ENCODE assay signal across 1 cellular context in the genomic region with DNA sequence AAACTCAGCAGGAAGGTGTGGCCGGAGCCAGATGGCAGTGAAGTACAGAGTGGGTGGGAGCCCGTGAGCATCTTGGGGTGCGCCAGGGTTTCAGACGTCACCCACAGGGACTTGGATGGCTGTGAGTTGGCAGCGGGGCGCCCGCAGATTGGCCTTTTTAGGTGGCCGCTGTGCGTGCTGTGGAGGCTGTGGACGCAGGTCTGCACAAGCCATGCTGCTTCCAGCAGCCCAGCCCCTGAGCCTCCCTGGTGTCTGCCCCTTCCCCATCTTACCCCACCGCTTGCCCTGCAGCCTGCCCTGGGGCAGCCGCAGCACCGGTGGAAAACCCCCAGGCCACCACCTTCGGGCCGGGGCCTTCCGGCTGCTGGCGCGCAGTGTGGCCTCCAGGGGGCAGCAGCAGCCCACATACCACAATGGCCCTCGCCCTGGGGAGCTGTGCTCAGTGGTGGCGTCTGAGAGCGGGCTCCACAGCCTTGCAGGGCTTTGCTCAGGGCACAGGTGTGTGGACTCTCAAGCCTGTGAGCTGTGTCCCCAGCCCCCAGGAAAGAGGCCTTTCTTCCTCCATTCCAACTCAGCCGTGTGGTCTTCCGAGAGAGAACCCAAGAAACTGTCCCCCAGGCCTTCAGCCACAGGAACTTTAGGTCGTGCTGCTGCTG.
TF ChIP-seq lines count a peak whose summit lies in the region.

No MANE protein-coding gene starts in this region.

TF ChIP-seq in GM12878, 131 proteins besides CTCF, POLR2A, EP300 and RAD21 (continues in another document):
- TF ChIP-seq KAT2A (conservative IDR thresholded peaks at IDR 0.05; ENCODE audit: control insufficient read depth, low read depth, low read length), result no peak
- peak in 1 of 2 experiments; percentile 52; a peak in 2 of 4 replicates for TF ChIP-seq BHLHE40 (IDR thresholded peaks at IDR 0.05; ENCODE audit: borderline replicate concordance in 1 of 2, low read depth in 2 of 2, low read length in 1 of 2)
- TF ChIP-seq SMAD1 (IDR thresholded peaks at IDR 0.05; ENCODE audit: low read depth, partially characterized antibody), result no peak
- TF ChIP-seq, protein P1, sequence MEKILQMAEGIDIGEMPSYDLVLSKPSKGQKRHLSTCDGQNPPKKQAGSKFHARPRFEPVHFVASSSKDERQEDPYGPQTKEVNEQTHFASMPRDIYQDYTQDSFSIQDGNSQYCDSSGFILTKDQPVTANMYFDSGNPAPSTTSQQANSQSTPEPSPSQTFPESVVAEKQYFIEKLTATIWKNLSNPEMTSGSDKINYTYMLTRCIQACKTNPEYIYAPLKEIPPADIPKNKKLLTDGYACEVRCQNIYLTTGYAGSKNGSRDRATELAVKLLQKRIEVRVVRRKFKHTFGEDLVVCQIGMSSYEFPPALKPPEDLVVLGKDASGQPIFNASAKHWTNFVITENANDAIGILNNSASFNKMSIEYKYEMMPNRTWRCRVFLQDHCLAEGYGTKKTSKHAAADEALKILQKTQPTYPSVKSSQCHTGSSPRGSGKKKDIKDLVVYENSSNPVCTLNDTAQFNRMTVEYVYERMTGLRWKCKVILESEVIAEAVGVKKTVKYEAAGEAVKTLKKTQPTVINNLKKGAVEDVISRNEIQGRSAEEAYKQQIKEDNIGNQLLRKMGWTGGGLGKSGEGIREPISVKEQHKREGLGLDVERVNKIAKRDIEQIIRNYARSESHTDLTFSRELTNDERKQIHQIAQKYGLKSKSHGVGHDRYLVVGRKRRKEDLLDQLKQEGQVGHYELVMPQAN (conservative IDR thresholded peaks at IDR 0.05), result 0 out of 2 replicates have a peak, but pooled peaks have one; percentile 16
- TF ChIP-seq IRF4 (IDR thresholded peaks at IDR 0.05; ENCODE audit: low read depth, low read length), result 0 out of 2 replicates have a peak, but pooled peaks have one; percentile 40
- no peak for TF ChIP-seq RAD51 (IDR thresholded peaks at IDR 0.05)
- no peak for TF ChIP-seq TCF3 (IDR thresholded peaks at IDR 0.05; ENCODE audit: borderline replicate concordance, insufficient read depth, low read depth, low read length)
- TF ChIP-seq STAT3 (IDR thresholded peaks at IDR 0.05; ENCODE audit: low read depth, low read length), result no peak
- no peak for TF ChIP-seq SPI1 (IDR thresholded peaks at IDR 0.05; ENCODE audit: borderline replicate concordance, insufficient read depth, low read depth, low read length)
- TF ChIP-seq POLR2AphosphoS5 (IDR thresholded peaks at IDR 0.05; ENCODE audit: low read length), result no peak
- TF ChIP-seq YY1 (IDR thresholded peaks at IDR 0.05; ENCODE audit: low read depth, low read length), result peak; percentile 78
- TF ChIP-seq, protein P2, sequence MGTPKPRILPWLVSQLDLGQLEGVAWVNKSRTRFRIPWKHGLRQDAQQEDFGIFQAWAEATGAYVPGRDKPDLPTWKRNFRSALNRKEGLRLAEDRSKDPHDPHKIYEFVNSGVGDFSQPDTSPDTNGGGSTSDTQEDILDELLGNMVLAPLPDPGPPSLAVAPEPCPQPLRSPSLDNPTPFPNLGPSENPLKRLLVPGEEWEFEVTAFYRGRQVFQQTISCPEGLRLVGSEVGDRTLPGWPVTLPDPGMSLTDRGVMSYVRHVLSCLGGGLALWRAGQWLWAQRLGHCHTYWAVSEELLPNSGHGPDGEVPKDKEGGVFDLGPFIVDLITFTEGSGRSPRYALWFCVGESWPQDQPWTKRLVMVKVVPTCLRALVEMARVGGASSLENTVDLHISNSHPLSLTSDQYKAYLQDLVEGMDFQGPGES (IDR thresholded peaks at IDR 0.05), result no peak
- TF ChIP-seq NR2F1 (conservative IDR thresholded peaks at IDR 0.05), result peak; percentile 67
- TF ChIP-seq STAT1 (conservative IDR thresholded peaks at IDR 0.05), result peak; percentile 67; the same call in 1 of the 2 replicates
- TF ChIP-seq ESRRA (IDR thresholded peaks at IDR 0.05; ENCODE audit: low read length), result no peak
- TF ChIP-seq, protein P3, sequence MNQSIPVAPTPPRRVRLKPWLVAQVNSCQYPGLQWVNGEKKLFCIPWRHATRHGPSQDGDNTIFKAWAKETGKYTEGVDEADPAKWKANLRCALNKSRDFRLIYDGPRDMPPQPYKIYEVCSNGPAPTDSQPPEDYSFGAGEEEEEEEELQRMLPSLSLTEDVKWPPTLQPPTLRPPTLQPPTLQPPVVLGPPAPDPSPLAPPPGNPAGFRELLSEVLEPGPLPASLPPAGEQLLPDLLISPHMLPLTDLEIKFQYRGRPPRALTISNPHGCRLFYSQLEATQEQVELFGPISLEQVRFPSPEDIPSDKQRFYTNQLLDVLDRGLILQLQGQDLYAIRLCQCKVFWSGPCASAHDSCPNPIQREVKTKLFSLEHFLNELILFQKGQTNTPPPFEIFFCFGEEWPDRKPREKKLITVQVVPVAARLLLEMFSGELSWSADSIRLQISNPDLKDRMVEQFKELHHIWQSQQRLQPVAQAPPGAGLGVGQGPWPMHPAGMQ (IDR thresholded peaks at IDR 0.05; ENCODE audit: borderline replicate concordance), result no peak
- peak; percentile 53; the same call in 1 of the 2 replicates for TF ChIP-seq BACH1 (IDR thresholded peaks at IDR 0.05; ENCODE audit: borderline replicate concordance)
- TF ChIP-seq, protein P4, sequence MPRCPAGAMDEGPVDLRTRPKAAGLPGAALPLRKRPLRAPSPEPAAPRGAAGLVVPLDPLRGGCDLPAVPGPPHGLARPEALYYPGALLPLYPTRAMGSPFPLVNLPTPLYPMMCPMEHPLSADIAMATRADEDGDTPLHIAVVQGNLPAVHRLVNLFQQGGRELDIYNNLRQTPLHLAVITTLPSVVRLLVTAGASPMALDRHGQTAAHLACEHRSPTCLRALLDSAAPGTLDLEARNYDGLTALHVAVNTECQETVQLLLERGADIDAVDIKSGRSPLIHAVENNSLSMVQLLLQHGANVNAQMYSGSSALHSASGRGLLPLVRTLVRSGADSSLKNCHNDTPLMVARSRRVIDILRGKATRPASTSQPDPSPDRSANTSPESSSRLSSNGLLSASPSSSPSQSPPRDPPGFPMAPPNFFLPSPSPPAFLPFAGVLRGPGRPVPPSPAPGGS (IDR thresholded peaks at IDR 0.05; ENCODE audit: borderline replicate concordance, insufficient read depth, low read depth, low read length, poor library complexity, severe bottlenecking), result no peak
- TF ChIP-seq, protein P5, sequence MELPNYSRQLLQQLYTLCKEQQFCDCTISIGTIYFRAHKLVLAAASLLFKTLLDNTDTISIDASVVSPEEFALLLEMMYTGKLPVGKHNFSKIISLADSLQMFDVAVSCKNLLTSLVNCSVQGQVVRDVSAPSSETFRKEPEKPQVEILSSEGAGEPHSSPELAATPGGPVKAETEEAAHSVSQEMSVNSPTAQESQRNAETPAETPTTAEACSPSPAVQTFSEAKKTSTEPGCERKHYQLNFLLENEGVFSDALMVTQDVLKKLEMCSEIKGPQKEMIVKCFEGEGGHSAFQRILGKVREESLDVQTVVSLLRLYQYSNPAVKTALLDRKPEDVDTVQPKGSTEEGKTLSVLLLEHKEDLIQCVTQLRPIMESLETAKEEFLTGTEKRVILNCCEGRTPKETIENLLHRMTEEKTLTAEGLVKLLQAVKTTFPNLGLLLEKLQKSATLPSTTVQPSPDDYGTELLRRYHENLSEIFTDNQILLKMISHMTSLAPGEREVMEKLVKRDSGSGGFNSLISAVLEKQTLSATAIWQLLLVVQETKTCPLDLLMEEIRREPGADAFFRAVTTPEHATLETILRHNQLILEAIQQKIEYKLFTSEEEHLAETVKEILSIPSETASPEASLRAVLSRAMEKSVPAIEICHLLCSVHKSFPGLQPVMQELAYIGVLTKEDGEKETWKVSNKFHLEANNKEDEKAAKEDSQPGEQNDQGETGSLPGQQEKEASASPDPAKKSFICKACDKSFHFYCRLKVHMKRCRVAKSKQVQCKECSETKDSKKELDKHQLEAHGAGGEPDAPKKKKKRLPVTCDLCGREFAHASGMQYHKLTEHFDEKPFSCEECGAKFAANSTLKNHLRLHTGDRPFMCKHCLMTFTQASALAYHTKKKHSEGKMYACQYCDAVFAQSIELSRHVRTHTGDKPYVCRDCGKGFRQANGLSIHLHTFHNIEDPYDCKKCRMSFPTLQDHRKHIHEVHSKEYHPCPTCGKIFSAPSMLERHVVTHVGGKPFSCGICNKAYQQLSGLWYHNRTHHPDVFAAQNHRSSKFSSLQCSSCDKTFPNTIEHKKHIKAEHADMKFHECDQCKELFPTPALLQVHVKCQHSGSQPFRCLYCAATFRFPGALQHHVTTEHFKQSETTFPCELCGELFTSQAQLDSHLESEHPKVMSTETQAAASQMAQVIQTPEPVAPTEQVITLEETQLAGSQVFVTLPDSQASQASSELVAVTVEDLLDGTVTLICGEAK (IDR thresholded peaks at IDR 0.05; ENCODE audit: borderline replicate concordance), result no peak
- no peak for TF ChIP-seq SP1 (IDR thresholded peaks at IDR 0.05; ENCODE audit: low read depth, low read length)
- no peak for TF ChIP-seq TCF7 (IDR thresholded peaks at IDR 0.05; ENCODE audit: borderline replicate concordance)
- no peak for TF ChIP-seq CHD4 (IDR thresholded peaks at IDR 0.05)
- TF ChIP-seq JUNB (IDR thresholded peaks at IDR 0.05), result no peak
- no peak for TF ChIP-seq CREB1 (IDR thresholded peaks at IDR 0.05; ENCODE audit: low read depth)
- TF ChIP-seq, protein P6, sequence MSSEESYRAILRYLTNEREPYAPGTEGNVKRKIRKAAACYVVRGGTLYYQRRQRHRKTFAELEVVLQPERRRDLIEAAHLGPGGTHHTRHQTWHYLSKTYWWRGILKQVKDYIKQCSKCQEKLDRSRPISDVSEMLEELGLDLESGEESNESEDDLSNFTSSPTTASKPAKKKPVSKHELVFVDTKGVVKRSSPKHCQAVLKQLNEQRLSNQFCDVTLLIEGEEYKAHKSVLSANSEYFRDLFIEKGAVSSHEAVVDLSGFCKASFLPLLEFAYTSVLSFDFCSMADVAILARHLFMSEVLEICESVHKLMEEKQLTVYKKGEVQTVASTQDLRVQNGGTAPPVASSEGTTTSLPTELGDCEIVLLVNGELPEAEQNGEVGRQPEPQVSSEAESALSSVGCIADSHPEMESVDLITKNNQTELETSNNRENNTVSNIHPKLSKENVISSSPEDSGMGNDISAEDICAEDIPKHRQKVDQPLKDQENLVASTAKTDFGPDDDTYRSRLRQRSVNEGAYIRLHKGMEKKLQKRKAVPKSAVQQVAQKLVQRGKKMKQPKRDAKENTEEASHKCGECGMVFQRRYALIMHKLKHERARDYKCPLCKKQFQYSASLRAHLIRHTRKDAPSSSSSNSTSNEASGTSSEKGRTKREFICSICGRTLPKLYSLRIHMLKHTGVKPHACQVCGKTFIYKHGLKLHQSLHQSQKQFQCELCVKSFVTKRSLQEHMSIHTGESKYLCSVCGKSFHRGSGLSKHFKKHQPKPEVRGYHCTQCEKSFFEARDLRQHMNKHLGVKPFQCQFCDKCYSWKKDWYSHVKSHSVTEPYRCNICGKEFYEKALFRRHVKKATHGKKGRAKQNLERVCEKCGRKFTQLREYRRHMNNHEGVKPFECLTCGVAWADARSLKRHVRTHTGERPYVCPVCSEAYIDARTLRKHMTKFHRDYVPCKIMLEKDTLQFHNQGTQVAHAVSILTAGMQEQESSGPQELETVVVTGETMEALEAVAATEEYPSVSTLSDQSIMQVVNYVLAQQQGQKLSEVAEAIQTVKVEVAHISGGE (CRISPR knock-in tag; IDR thresholded peaks at IDR 0.05), result no peak
- no peak for TF ChIP-seq BRCA1 (IDR thresholded peaks at IDR 0.05; ENCODE audit: low read depth, low read length)
- TF ChIP-seq EGR1 (IDR thresholded peaks at IDR 0.05; ENCODE audit: borderline replicate concordance in 1 of 2, low read depth in 2 of 2, low read length in 2 of 2), result no peak
- TF ChIP-seq MEF2A (IDR thresholded peaks at IDR 0.05; ENCODE audit: insufficient read depth, low read depth, low read length), result no peak
- TF ChIP-seq MTA3 (IDR thresholded peaks at IDR 0.05; ENCODE audit: borderline replicate concordance, low read length), result no peak
- no peak for TF ChIP-seq NR2C1 (IDR thresholded peaks at IDR 0.05)
- TF ChIP-seq, protein P7, sequence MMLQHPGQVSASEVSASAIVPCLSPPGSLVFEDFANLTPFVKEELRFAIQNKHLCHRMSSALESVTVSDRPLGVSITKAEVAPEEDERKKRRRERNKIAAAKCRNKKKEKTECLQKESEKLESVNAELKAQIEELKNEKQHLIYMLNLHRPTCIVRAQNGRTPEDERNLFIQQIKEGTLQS (IDR thresholded peaks at IDR 0.05; ENCODE audit: borderline replicate concordance, extremely low read depth, low read depth, low read length), result no peak
- no peak for TF ChIP-seq SIN3A (IDR thresholded peaks at IDR 0.05; ENCODE audit: low read depth, low read length)
- TF ChIP-seq, protein P8, sequence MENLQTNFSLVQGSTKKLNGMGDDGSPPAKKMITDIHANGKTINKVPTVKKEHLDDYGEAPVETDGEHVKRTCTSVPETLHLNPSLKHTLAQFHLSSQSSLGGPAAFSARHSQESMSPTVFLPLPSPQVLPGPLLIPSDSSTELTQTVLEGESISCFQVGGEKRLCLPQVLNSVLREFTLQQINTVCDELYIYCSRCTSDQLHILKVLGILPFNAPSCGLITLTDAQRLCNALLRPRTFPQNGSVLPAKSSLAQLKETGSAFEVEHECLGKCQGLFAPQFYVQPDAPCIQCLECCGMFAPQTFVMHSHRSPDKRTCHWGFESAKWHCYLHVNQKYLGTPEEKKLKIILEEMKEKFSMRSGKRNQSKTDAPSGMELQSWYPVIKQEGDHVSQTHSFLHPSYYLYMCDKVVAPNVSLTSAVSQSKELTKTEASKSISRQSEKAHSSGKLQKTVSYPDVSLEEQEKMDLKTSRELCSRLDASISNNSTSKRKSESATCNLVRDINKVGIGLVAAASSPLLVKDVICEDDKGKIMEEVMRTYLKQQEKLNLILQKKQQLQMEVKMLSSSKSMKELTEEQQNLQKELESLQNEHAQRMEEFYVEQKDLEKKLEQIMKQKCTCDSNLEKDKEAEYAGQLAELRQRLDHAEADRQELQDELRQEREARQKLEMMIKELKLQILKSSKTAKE (IDR thresholded peaks at IDR 0.05; ENCODE audit: low read depth, poor library complexity, severe bottlenecking), result no peak
- no peak for TF ChIP-seq NFXL1 (IDR thresholded peaks at IDR 0.05; ENCODE audit: borderline replicate concordance)
- no peak for TF ChIP-seq FOXM1 (IDR thresholded peaks at IDR 0.05; ENCODE audit: low read depth, low read length)
- no peak for TF ChIP-seq ZNF622 (IDR thresholded peaks at IDR 0.05)
- no peak for TF ChIP-seq TAF1 (IDR thresholded peaks at IDR 0.05; ENCODE audit: borderline replicate concordance, low read depth, low read length)
- TF ChIP-seq DPF2 (IDR thresholded peaks at IDR 0.05), result peak; percentile 71; the same call in 1 of the 2 replicates
- no peak for TF ChIP-seq EZH2 (IDR thresholded peaks at IDR 0.05; ENCODE audit: borderline replicate concordance, control insufficient read depth, low read depth, low read length)
- TF ChIP-seq RB1 (IDR thresholded peaks at IDR 0.05; ENCODE audit: borderline replicate concordance), result peak; percentile 89; the same call in 1 of the 2 replicates
- TF ChIP-seq NBN (IDR thresholded peaks at IDR 0.05), result no peak
- TF ChIP-seq ZBED1 (IDR thresholded peaks at IDR 0.05; ENCODE audit: borderline replicate concordance), result no peak
- TF ChIP-seq ZNF384 (IDR thresholded peaks at IDR 0.05; ENCODE audit: borderline replicate concordance, low read depth, low read length), result no peak
- no peak for TF ChIP-seq ASH2L (IDR thresholded peaks at IDR 0.05; ENCODE audit: borderline replicate concordance, low read depth)
- no peak for TF ChIP-seq SRF (IDR thresholded peaks at IDR 0.05; ENCODE audit: low read depth in 2 of 2, low read length in 2 of 2)
- TF ChIP-seq RELA (IDR thresholded peaks at IDR 0.05; ENCODE audit: borderline replicate concordance, partially characterized antibody), result peak; percentile 91
- peak; percentile 99 for TF ChIP-seq SMC3 (IDR thresholded peaks at IDR 0.05; ENCODE audit: borderline replicate concordance, low read length)
- TF ChIP-seq SUPT20H (IDR thresholded peaks at IDR 0.05; ENCODE audit: borderline replicate concordance, control insufficient read depth, low read depth, low read length), result no peak
- no peak for TF ChIP-seq RBBP5 (conservative IDR thresholded peaks at IDR 0.05)
